ENCODE assay signal across 16 cellular contexts in genomic region chr11:72704028-72704782, GRCh38. TPM values are rescaled to one million over a fixed set of nuclear protein-coding genes. Genes with fewer than 3 reads are reported as not detected.
DNase-seq lines count a peak whose midpoint lies in the region; ATAC-seq, FAIRE-seq and TF ChIP-seq lines count a peak whose summit lies in the region.
"Had no signal": no experiment of that assay in that cellular context is flagged by ENCODE, and none has a peak within 500 bp of the region (broad histone marks: within the 10 kb centered on the region; RNA-seq: fewer than 3 reads in every experiment).

No MANE protein-coding gene starts in this region.

- CTCF ChIA-PET in activated CD4-positive, alpha-beta T cell treated with anti-CD3 and anti-CD28 coated beads for 36 hours (lab: Charles Lee), result interaction anchor here (0.6 to 1.5 kb wide), 2 partner anchors 77 to 474 kb away, joined by 3 read pairs; no protein-coding TSS in a partner anchor

- H3K36me3 Mint-ChIP-seq in activated CD4-positive, alpha-beta T cell treated with anti-CD3 and anti-CD28 coated beads for 36 hours (ENCODE audit: low read depth), result peaks cover 33% of the 10 kb centered on the region

- intact Hi-C loops in activated CD4-positive, alpha-beta T cell treated with anti-CD3 and anti-CD28 coated beads for 36 hours (cut with DNase I, micrococcal nuclease), result no loop called here
- intact Hi-C loops in prostate gland (cut with DNase I), result no loop called here

- WGBS in tibial nerve, 2 donors, result 35 to 49% methylated on average over 11 to 13 of the region's 13 CpGs
- WGBS in prostate gland, result 77% methylated on average over 12 of the region's 13 CpGs

- H3K36me3 ChIP-seq in brain microvascular endothelial cell (replicated peaks) (peaks cover 52% of the 10 kb centered on the region), tibial nerve (peaks cover 0 to 87% (median 20%) of the 10 kb centered on the region in 3 donors), prostate gland (peaks cover 6 to 16% of the 10 kb centered on the region in 2 donors)

- H3K4me3 ChIP-seq in brain microvascular endothelial cell (ENCODE audit: low read depth, low read length) (no peak overlapping the region), tibial nerve (no peak overlapping the region), prostate gland (no peak overlapping the region)
- H3K4me3 ChIP-seq: A549, MG63, SK-N-MC had no signal

- no peaks in the 10 kb centered on the region for H3K4me1 Mint-ChIP-seq in activated CD4-positive, alpha-beta T cell treated with anti-CD3 and anti-CD28 coated beads for 36 hours

- peak; percentile 37 for TF ChIP-seq CTCF in brain microvascular endothelial cell (IDR thresholded peaks at IDR 0.05; ENCODE audit: low read depth, low read length, missing control alignments)
- no peak for TF ChIP-seq CTCF in tibial nerve (IDR thresholded peaks at IDR 0.05)
- no peak for TF ChIP-seq CTCF in prostate gland (IDR thresholded peaks at IDR 0.05)
- TF ChIP-seq CTCF in GM13976 (IDR thresholded peaks at IDR 0.05; ENCODE audit: borderline replicate concordance, control extremely low read depth, extremely low read depth, insufficient read depth, missing control alignments), result no peak

- H3K27me3 ChIP-seq in brain microvascular endothelial cell (replicated peaks), result no peaks in the 10 kb centered on the region
- no peaks in the 10 kb centered on the region for H3K27me3 ChIP-seq in layer of hippocampus (ENCODE audit: control insufficient read depth, insufficient read depth, low read length)
- H3K27me3 ChIP-seq in tibial nerve, result no peaks in the 10 kb centered on the region
- H3K27me3 ChIP-seq in prostate gland (replicated peaks; ENCODE audit: insufficient read depth), result no peaks in the 10 kb centered on the region
- H3K27me3 ChIP-seq: MG63 had no signal

- in situ Hi-C loops in brain microvascular endothelial cell (cut with HindIII; ENCODE audit: low pct_ligation_motif_present, low sequenced_read_pairs) (no loop called here), GM13976 (cut with MboI; ENCODE audit: low sequenced_read_pairs, unreplicated experiment) (no loop called here)

- no peaks in the 10 kb centered on the region for H3K27me3 Mint-ChIP-seq in activated CD4-positive, alpha-beta T cell treated with anti-CD3 and anti-CD28 coated beads for 36 hours
- H3K27me3 Mint-ChIP-seq: stimulated activated naive B cell treated with anti-CD40 and anti-IgM and Interleukin-4, amounts not matched to agents 10 μg/mL and 1 μg/mL and 100 μg/mL, for 72 hours had no signal

- H3K27ac Mint-ChIP-seq in activated CD4-positive, alpha-beta T cell treated with anti-CD3 and anti-CD28 coated beads for 36 hours, result no peak overlapping the region
- H3K27ac Mint-ChIP-seq: stimulated activated naive B cell treated with anti-CD40 and anti-IgM and Interleukin-4, amounts not matched to agents 10 μg/mL and 1 μg/mL and 100 μg/mL, for 72 hours had no signal

- H3K9me3 ChIP-seq in tibial nerve (no peaks in the 10 kb centered on the region), prostate gland (no peaks in the 10 kb centered on the region)
- H3K9me3 ChIP-seq: A549, MG63 had no signal

- H3K9me3 Mint-ChIP-seq in activated CD4-positive, alpha-beta T cell treated with anti-CD3 and anti-CD28 coated beads for 36 hours (ENCODE audit: low read depth), result no peaks in the 10 kb centered on the region
- H3K9me3 Mint-ChIP-seq: stimulated activated naive B cell treated with anti-CD40 and anti-IgM and Interleukin-4, amounts not matched to agents 10 μg/mL and 1 μg/mL and 100 μg/mL, for 72 hours had no signal

- TF ChIP-seq EP300 in tibial nerve (IDR thresholded peaks at IDR 0.05), result no peak

- no peak overlapping the region for H3K27ac ChIP-seq in brain microvascular endothelial cell
- H3K27ac ChIP-seq in layer of hippocampus (ENCODE audit: low read depth, low read length), result peak overlapping the region; percentile 75
- H3K27ac ChIP-seq in tibial nerve, result peak overlapping the region in 3 of 4 donors; percentile 72 to 83 (median 82)
- no peak overlapping the region for H3K27ac ChIP-seq in prostate gland
- H3K27ac ChIP-seq: A549, SK-N-MC had no signal

- FAIRE-seq in urothelium cell line (lab: Jason Lieb, UNC), result no peak
- FAIRE-seq: A549, G401.6 had no signal

- no peak for TF ChIP-seq POLR2A in tibial nerve (IDR thresholded peaks at IDR 0.05)
- no peak for TF ChIP-seq POLR2A in prostate gland (IDR thresholded peaks at IDR 0.05)

- POLR2A ChIA-PET in activated CD4-positive, alpha-beta T cell treated with anti-CD3 and anti-CD28 coated beads for 36 hours (lab: Charles Lee), result no interaction called here

- no peak overlapping the region for H3K4me3 Mint-ChIP-seq in activated CD4-positive, alpha-beta T cell treated with anti-CD3 and anti-CD28 coated beads for 36 hours
- H3K4me3 Mint-ChIP-seq: stimulated activated naive B cell treated with anti-CD40 and anti-IgM and Interleukin-4, amounts not matched to agents 10 μg/mL and 1 μg/mL and 100 μg/mL, for 72 hours had no signal

- H3K4me1 ChIP-seq in tibial nerve, result peaks cover 0 to 53% (median 22%) of the 10 kb centered on the region in 4 donors
- H3K4me1 ChIP-seq in prostate gland (replicated peaks), result no peaks in the 10 kb centered on the region

- ATAC-seq in activated CD4-positive, alpha-beta T cell treated with anti-CD3 and anti-CD28 coated beads for 36 hours, result no peak

- peak; percentile 26 for DNase-seq in activated CD4-positive, alpha-beta T cell treated with anti-CD3 and anti-CD28 coated beads for 36 hours
- DNase-seq in activated CD4-positive, alpha-beta T cell treated with anti-CD3 and anti-CD28 coated beads, Interleukin-2, amount 50 U/mL, for 1 hour, result no peak
- DNase-seq in brain microvascular endothelial cell (no peak), tibial nerve (ENCODE audit: low spot score in 2 of 2) (no peak), urothelium cell line (ENCODE audit: low spot score) (no peak), prostate gland (ENCODE audit: low spot score) (no peak), GM13976 (ENCODE audit: low spot score) (no peak)
- DNase-seq: activated CD4-positive, alpha-beta T cell treated with anti-CD3 and anti-CD28 coated beads for 48 hours; activated effector memory CD4-positive, alpha-beta T cell treated with Interleukin-2 at 50 U/mL for 16 hours; stimulated activated CD4-positive, alpha-beta T cell treated with anti-CD3 and anti-CD28 coated beads, Interleukin-15, amount 100 ng/mL, for 24 hours; stimulated activated naive B cell treated with anti-CD40 and anti-IgM and Interleukin-4, amounts not matched to agents 10 μg/mL and 1 μg/mL and 100 μg/mL, for 72 hours had no signal

RNA-seq across cellular contexts. Expression of gene PDE2A, which starts 30.0 kb away (rescaled TPM):
- under 1 TPM; 0.30 to 0.73 TPM for total RNA-seq in activated CD4-positive, alpha-beta T cell treated with anti-CD3 and anti-CD28 coated beads for 36 hours
- total RNA-seq in tibial nerve (10 to 100 TPM; 30.3 to 75.7 (median 43.1) TPM), prostate gland (10 to 100 TPM; 24.2 to 47.7 TPM)

RNA-seq across cellular contexts. Expression of gene ARAP1, which starts 48.0 kb away (rescaled TPM):
- total RNA-seq in activated CD4-positive, alpha-beta T cell treated with anti-CD3 and anti-CD28 coated beads for 36 hours, result 10 to 100 TPM; 69.9 to 76.6 TPM
- total RNA-seq in tibial nerve (100 to 1,000 TPM; 104 to 151 (median 149) TPM), prostate gland (100 to 1,000 TPM in 1 of 2 donors, 10 to 100 TPM in 1; 95.2 to 109 TPM)

Comparison
In these comparisons a context has a peak if more than half of its experiments do, and no peak if none do; other contexts are left out.
1. H3K27ac ChIP-seq: peak in layer of hippocampus (single experiment) and tibial nerve (3 of 4); none in brain microvascular endothelial cell (single experiment) and prostate gland (0 of 2).
2. RNA of gene PDE2A, which starts 30.0 kb away (total RNA-seq): 24.2 to 47.7 TPM in prostate gland and 30.3 to 75.7 TPM in tibial nerve; 0.30 to 0.73 TPM in activated CD4-positive, alpha-beta T cell treated with anti-CD3 and anti-CD28 coated beads for 36 hours; every median in the first group is over 10 times any median in the second.